In the genomic region with DNA sequence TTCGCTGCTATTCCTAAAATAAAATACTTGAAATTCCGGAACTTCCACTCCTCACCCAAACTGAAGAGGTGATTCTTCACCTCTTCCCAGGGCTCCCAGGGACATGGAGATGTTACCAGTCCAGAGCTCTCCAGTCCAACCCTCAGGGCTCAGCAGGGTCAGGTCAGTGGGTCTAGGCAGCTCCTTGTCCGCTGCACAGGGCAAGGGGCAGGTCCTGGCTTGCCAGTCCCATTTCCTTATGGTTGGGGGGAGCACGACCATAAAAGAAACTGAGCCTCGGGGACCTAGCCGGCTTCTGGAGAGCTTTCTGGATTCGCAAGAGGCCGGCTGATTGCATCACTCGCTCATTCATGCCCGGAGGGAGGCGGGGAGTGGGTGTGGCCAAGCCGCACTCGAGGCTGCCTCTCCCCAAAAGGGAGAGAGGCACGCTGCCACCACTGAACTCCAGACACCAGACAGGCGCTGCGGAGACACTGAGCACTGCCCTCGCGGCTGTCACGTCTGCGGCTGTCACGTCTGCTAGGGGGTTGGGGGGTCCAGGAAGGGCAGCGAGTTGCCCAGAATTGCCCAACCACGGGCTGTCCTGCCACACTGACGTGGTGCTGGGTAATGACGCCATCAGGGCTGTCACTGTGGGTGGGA, we compare ENCODE assay signal across 8 cellular contexts. TPM values are rescaled to one million over a fixed set of nuclear protein-coding genes. Genes with fewer than 3 reads are reported as not detected.
DNase-seq lines count a peak whose midpoint lies in the region; ATAC-seq and TF ChIP-seq lines count a peak whose summit lies in the region.

No MANE protein-coding gene starts in this region.

- TF ChIP-seq CTCF in activated CD8-positive, alpha-beta T cell treated with anti-CD3 and anti-CD28 coated beads for 36 hours (IDR thresholded peaks at IDR 0.05) = no peak
- TF ChIP-seq CTCF in dorsolateral prefrontal cortex (IDR thresholded peaks at IDR 0.05 in 54 of 56, conservative IDR thresholded peaks at IDR 0.05 in 2 of 56; ENCODE audit: low read depth in 1 of 56, partially characterized antibody in 56 of 56) (peak in 3 of 56 donors; percentile 6 to 17 (median 16)), lower lobe of right lung (IDR thresholded peaks at IDR 0.05) (no peak)

- intact Hi-C loops in activated CD8-positive, alpha-beta T cell treated with anti-CD3 and anti-CD28 coated beads for 36 hours (cut with micrococcal nuclease) = loop anchor here (10.0 kb wide), 1 partner anchor 359 kb away; a partner anchor contains a TSS
- intact Hi-C loops in dorsolateral prefrontal cortex (cut with DNase I) (loop anchor here in 1 of 2 donors (2.0 kb wide), 1 partner anchor 17 kb away; no protein-coding TSS in a partner anchor), lower lobe of right lung (cut with DNase I) (no loop called here)

- H3K27me3 Mint-ChIP-seq in activated CD8-positive, alpha-beta T cell treated with anti-CD3 and anti-CD28 coated beads for 36 hours = no peaks in the 10 kb centered on the region

- peaks cover 57% of the 10 kb centered on the region for H3K4me1 ChIP-seq in lower lobe of right lung

- POLR2A ChIA-PET in activated CD8-positive, alpha-beta T cell treated with anti-CD3 and anti-CD28 coated beads for 36 hours (lab: Charles Lee) = interaction anchor here (0.7 to 1.9 kb wide), 10 partner anchors 10 to 88 kb away, joined by 3 to 20 read pairs (median 7); a partner anchor contains a TSS

- H3K27me3 ChIP-seq in dorsolateral prefrontal cortex (peaks cover 0 to 3% (median 0%) of the 10 kb centered on the region in 45 donors), lower lobe of right lung (ENCODE audit: low read depth) (peaks cover 5% of the 10 kb centered on the region)

- no peaks in the 10 kb centered on the region for H3K9me3 ChIP-seq in lower lobe of right lung

- CTCF ChIA-PET in activated CD8-positive, alpha-beta T cell treated with anti-CD3 and anti-CD28 coated beads for 36 hours (lab: Charles Lee) = interaction anchor here (1.4 to 8.9 kb wide), 3 partner anchors 15 to 73 kb away, joined by 5 to 178 read pairs (median 75); a partner anchor contains a TSS

- ATAC-seq in HG02852 (IDR thresholded peaks at IDR 0.05; ENCODE audit: unreplicated experiment) = peak; percentile 44
- peak; percentile 80 for ATAC-seq in activated CD8-positive, alpha-beta T cell treated with anti-CD3 and anti-CD28 coated beads for 36 hours
- ATAC-seq in lower lobe of right lung = peak; percentile 87 to 91
- no peak for ATAC-seq in HG02840 (IDR thresholded peaks at IDR 0.05; ENCODE audit: low FRiP score, unreplicated experiment)

- peaks cover 12% of the 10 kb centered on the region for H3K36me3 ChIP-seq in lower lobe of right lung

- H3K27ac ChIP-seq in dorsolateral prefrontal cortex = peak overlapping the region in 52 of 59 donors; percentile 1 to 90 (median 76)
- peak overlapping the region; percentile 60 for H3K27ac ChIP-seq in lower lobe of right lung

- peak; percentile 90 for DNase-seq in ELR (ENCODE audit: low read depth)
- DNase-seq in NCI-H748 treated with DMSO at 0.1 percent for 48 hours (lab: John Stamatoyannopoulos, UW) = peak; percentile 5
- DNase-seq in activated CD8-positive, alpha-beta T cell treated with anti-CD3 and anti-CD28 coated beads for 36 hours = peak; percentile 97
- peak; percentile 68 to 95 (median 89) for DNase-seq in dorsolateral prefrontal cortex
- peak; percentile 96 for DNase-seq in lower lobe of right lung
- DNase-seq in stimulated activated CD4-positive, alpha-beta T cell treated with anti-CD3 and anti-CD28 coated beads, TNF-alpha, amount 100 ng/mL, for 4 hours (ENCODE audit: low read depth in 3 of 3) = peak; percentile 63 to 85 (median 70)

- H3K36me3 Mint-ChIP-seq in activated CD8-positive, alpha-beta T cell treated with anti-CD3 and anti-CD28 coated beads for 36 hours (ENCODE audit: low read depth) = peaks cover 77% of the 10 kb centered on the region

- H3K4me3 Mint-ChIP-seq in activated CD8-positive, alpha-beta T cell treated with anti-CD3 and anti-CD28 coated beads for 36 hours = peak overlapping the region; percentile 68

- peaks cover 62% of the 10 kb centered on the region for H3K4me1 Mint-ChIP-seq in activated CD8-positive, alpha-beta T cell treated with anti-CD3 and anti-CD28 coated beads for 36 hours (ENCODE audit: low read depth)

- H3K9me3 Mint-ChIP-seq in activated CD8-positive, alpha-beta T cell treated with anti-CD3 and anti-CD28 coated beads for 36 hours = no peaks in the 10 kb centered on the region

- H3K4me3 ChIP-seq in dorsolateral prefrontal cortex = peak overlapping the region in 57 of 59 donors; percentile 10 to 73 (median 38)
- peak overlapping the region; percentile 40 for H3K4me3 ChIP-seq in lower lobe of right lung

- H3K27ac Mint-ChIP-seq in activated CD8-positive, alpha-beta T cell treated with anti-CD3 and anti-CD28 coated beads for 36 hours = peak overlapping the region; percentile 93

RNA-seq across cellular contexts. Expression of a gene that starts 15.8 kb away (rescaled TPM):
- total RNA-seq in activated CD8-positive, alpha-beta T cell treated with anti-CD3 and anti-CD28 coated beads for 36 hours = 100 to 1,000 TPM; 230 to 236 TPM
- total RNA-seq in dorsolateral prefrontal cortex (100 to 1,000 TPM in 16 of 120 experiments, 10 to 100 TPM in 104; 37.8 to 157 (median 74.3) TPM), lower lobe of right lung (10.7 TPM)

Comparison
In these comparisons a context has a peak if more than half of its experiments do, and no peak if none do; other contexts are left out.
1. DNase-seq: peak in every context shown above with its lines; median percentile 97 in activated CD8-positive, alpha-beta T cell treated with anti-CD3 and anti-CD28 coated beads for 36 hours; 96 in lower lobe of right lung; 90 in ELR; 89 in dorsolateral prefrontal cortex; 70 in stimulated activated CD4-positive, alpha-beta T cell treated with anti-CD3 and anti-CD28 coated beads, TNF-alpha, amount 100 ng/mL, for 4 hours; 5 in NCI-H748 treated with DMSO at 0.1 percent for 48 hours.